9 cellular contexts compared by ENCODE assay signal in the genomic region with DNA sequence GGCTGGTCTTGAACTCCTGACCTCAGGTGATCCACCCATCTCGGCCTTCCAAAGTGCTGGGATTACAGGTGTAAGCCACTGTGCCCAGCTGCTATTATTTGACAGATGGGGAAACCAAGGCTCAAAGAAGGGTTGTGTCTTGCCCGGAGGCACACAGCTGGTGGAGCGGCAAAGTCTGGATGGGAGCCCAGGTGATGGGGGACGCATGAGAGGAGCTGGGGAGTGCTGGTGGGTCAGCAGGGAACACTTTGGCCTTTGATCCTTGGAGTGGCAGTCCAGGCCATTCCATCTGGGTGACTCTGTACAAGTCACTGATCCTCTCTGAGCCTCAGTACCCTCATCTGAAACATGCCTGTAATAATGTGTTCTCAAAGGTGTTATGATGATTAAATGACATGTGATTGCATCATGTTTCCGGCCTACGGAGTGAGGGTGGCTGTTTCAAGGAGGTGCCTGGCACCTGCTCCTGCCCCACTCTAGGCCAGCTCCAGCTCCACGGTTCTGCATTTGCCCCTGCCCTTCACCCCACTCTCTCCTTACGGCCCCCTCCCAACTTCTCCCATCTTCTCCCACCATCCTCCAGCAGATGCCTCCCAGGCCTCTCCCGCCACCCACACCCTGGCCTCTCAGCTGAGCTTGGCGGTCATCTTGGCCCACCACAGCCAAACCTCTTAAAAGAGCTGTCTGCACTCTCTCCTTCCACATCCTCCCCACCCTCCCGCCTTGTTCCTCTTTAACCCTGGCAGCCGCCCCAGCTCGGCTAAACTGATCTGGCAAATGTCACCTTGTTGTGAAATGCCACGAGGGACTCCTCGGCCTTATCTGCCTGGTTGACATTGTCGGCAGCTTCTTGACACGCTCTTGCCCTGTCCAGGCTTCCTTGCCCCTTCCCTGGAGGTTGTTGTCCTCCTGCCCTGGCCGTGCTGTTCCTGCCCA. TPM values are rescaled to one million over a fixed set of nuclear protein-coding genes. Genes with fewer than 3 reads are reported as not detected.
DNase-seq lines count a peak whose midpoint lies in the region; ATAC-seq, FAIRE-seq and TF ChIP-seq lines count a peak whose summit lies in the region.
"Had no signal": no experiment of that assay in that cellular context is flagged by ENCODE, and none has a peak within 500 bp of the region (broad histone marks: within the 10 kb centered on the region; RNA-seq: fewer than 3 reads in every experiment).

No MANE protein-coding gene starts in this region.

- no peaks in the 10 kb centered on the region for H3K27me3 ChIP-seq in endothelial cell of umbilical vein (ENCODE audit: control insufficient read depth in 2 of 2, insufficient read depth in 2 of 2, low read length in 2 of 2)

- FAIRE-seq in endothelial cell of umbilical vein (lab: Jason Lieb, UNC), result peak; percentile 70
- FAIRE-seq: A204.1 had no signal

- H3K27me3 Mint-ChIP-seq in nephron (ENCODE audit: low read depth), result peaks cover 3% of the 10 kb centered on the region

- intact Hi-C loops in endothelial cell of umbilical vein (cut with micrococcal nuclease), result loop anchor here (10.0 kb wide), 1 partner anchor 1034 kb away; the partner anchor contains the start of gene FAF2

- no peaks in the 10 kb centered on the region for H3K9me1 ChIP-seq in endothelial cell of umbilical vein (replicated peaks; ENCODE audit: control insufficient read depth, extremely low read depth, insufficient read depth, low read length)

- H3K27ac ChIP-seq in endothelial cell of umbilical vein (ENCODE audit: insufficient read depth, low read depth, low read length), result no peak overlapping the region

- H3K79me2 ChIP-seq in endothelial cell of umbilical vein (ENCODE audit: control insufficient read depth, insufficient read depth, low read length), result no peaks in the 10 kb centered on the region

- no peak overlapping the region for H3K4me2 ChIP-seq in endothelial cell of umbilical vein (ENCODE audit: insufficient read depth, low read length)

- ATAC-seq in GM18907 (IDR thresholded peaks at IDR 0.05; ENCODE audit: unreplicated experiment) (no peak), HG03439 (IDR thresholded peaks at IDR 0.05; ENCODE audit: unreplicated experiment) (no peak), GM21737 (IDR thresholded peaks at IDR 0.05; ENCODE audit: unreplicated experiment) (no peak)

- peak overlapping the region in 2 of 3 experiments; percentile 16 to 65 for H3K4me3 Mint-ChIP-seq in nephron

- H3K9ac ChIP-seq in endothelial cell of umbilical vein (replicated peaks; ENCODE audit: extremely low read depth, insufficient read depth, low read length), result no peak overlapping the region

- peak overlapping the region; percentile 78 to 98 (median 90) for H3K27ac Mint-ChIP-seq in nephron

- peaks cover 52% of the 10 kb centered on the region for H3K4me1 Mint-ChIP-seq in nephron

- H3K9me3 Mint-ChIP-seq in nephron, result no peaks in the 10 kb centered on the region

- H2AFZ ChIP-seq in endothelial cell of umbilical vein (ENCODE audit: low read depth, low read length), result no peak overlapping the region

- no peaks in the 10 kb centered on the region for H3K9me3 ChIP-seq in endothelial cell of umbilical vein (replicated peaks; ENCODE audit: control insufficient read depth, insufficient read depth, low read length)

- H3K4me3 ChIP-seq in endothelial cell of umbilical vein (replicated peaks in 1 of 3; ENCODE audit: insufficient read depth in 1 of 3, low read depth in 1 of 3, low read length in 3 of 3), result no peak overlapping the region

- TF ChIP-seq CTCF in endothelial cell of umbilical vein (IDR thresholded peaks at IDR 0.05; ENCODE audit: extremely low read depth in 1 of 2, insufficient read depth in 1 of 2, low read depth in 1 of 2, low read length in 2 of 2) (no peak), nephron (IDR thresholded peaks at IDR 0.05; ENCODE audit: unreplicated experiment in 3 of 3) (no peak)

- BruUV-seq in endothelial cell of umbilical vein (replicated peaks; lab: Mats Ljungman, UMichigan), result no TSS peak

- DNase-seq in DMS 273 (lab: John Stamatoyannopoulos, UW; ENCODE audit: unreplicated experiment) (peak; percentile 68), DMS 273 treated with DMSO at 0.1 percent for 48 hours (lab: John Stamatoyannopoulos, UW) (no peak), SW480 (ENCODE audit: low spot score) (peak; percentile 91), endothelial cell of umbilical vein (ENCODE audit: low read depth, low spot score) (no peak)

- dilution Hi-C loops in endothelial cell of umbilical vein (cut with MboI; ENCODE audit: extremely low pct_ligation_motif_present, low sequenced_read_pairs), result no loop called here

- H3K36me3 ChIP-seq in endothelial cell of umbilical vein (ENCODE audit: control insufficient read depth in 2 of 2, extremely low read depth in 1 of 2, insufficient read depth in 2 of 2, low read length in 2 of 2), result peaks cover 0 to 13% of the 10 kb centered on the region in 2 experiments

- no peaks in the 10 kb centered on the region for H4K20me1 ChIP-seq in endothelial cell of umbilical vein (replicated peaks; ENCODE audit: control insufficient read depth, extremely low read depth, insufficient read depth, low read length)

- peaks cover 18% of the 10 kb centered on the region for H3K36me3 Mint-ChIP-seq in nephron (ENCODE audit: low read depth)

- CTCF ChIA-PET in endothelial cell of umbilical vein (lab: Charles Lee), result interaction anchor here (1.2 to 3.3 kb wide), 5 partner anchors 12 to 75 kb away, joined by 3 to 17 read pairs (median 4); no protein-coding TSS in a partner anchor

- TF ChIP-seq POLR2A in endothelial cell of umbilical vein (IDR thresholded peaks at IDR 0.05; ENCODE audit: low read depth, low read length), result peak; percentile 52

- POLR2A ChIA-PET in endothelial cell of umbilical vein (lab: Charles Lee), result interaction anchor here (0.9 to 1.3 kb wide), 3 partner anchors 9 to 16 kb away, joined by 3 to 5 read pairs (median 5); no protein-coding TSS in a partner anchor

- H3K4me1 ChIP-seq in endothelial cell of umbilical vein (ENCODE audit: control insufficient read depth, extremely low read depth, insufficient read depth, low read length), result no peaks in the 10 kb centered on the region

TF ChIP-seq in endothelial cell of umbilical vein, 7 proteins besides CTCF, POLR2A, EP300 and RAD21 (continues in another document):
- TF ChIP-seq POLR2AphosphoS5 (IDR thresholded peaks at IDR 0.05; ENCODE audit: insufficient read depth, low read depth, low read length) (no peak), GATA2 (IDR thresholded peaks at IDR 0.05; ENCODE audit: insufficient read depth, insufficient read length, low read depth, low read length) (no peak), EZH2 (IDR thresholded peaks at IDR 0.05; ENCODE audit: borderline replicate concordance, low read depth, low read length, severe bottlenecking) (no peak), FOS (IDR thresholded peaks at IDR 0.05; ENCODE audit: borderline replicate concordance, insufficient read depth, low read length) (no peak)

RNA-seq across cellular contexts. Expression of gene DBN1, which starts 5.5 kb away (rescaled TPM):
- total RNA-seq in endothelial cell of umbilical vein, result 310 and 336 TPM in 2 replicates
- polyA plus RNA-seq in endothelial cell of umbilical vein, result 198 and 267 TPM in 2 replicates
- polyA plus RNA-seq in endothelial cell of umbilical vein (2011; cell fraction: cytosol; rRNA removed), result 95.2 and 108 TPM in 2 replicates
- polyA plus RNA-seq in endothelial cell of umbilical vein (2011; cell fraction: nucleus; rRNA removed), result 848 and 1,132 TPM in 2 replicates
- polyA plus RNA-seq in endothelial cell of umbilical vein (2012), result 185 and 211 TPM in 2 replicates
- polyA minus RNA-seq in endothelial cell of umbilical vein, result 158 and 165 TPM in 2 replicates
- 9.4 TPM for polyA minus RNA-seq in endothelial cell of umbilical vein (2011; cell fraction: cytosol; rRNA and poly(A)+ RNA removed)
- polyA minus RNA-seq in endothelial cell of umbilical vein (2011; cell fraction: nucleus; rRNA and poly(A)+ RNA removed), result 135 and 363 TPM in 2 replicates

RNA-seq across cellular contexts. Expression of gene PDLIM7, which starts 18.4 kb away (rescaled TPM):
- 318 and 371 TPM in 2 replicates for total RNA-seq in endothelial cell of umbilical vein
- 314 and 418 TPM in 2 replicates for polyA plus RNA-seq in endothelial cell of umbilical vein
- polyA plus RNA-seq in endothelial cell of umbilical vein (2011; cell fraction: cytosol; rRNA removed), result 181 and 257 TPM in 2 replicates
- 815 and 843 TPM in 2 replicates for polyA plus RNA-seq in endothelial cell of umbilical vein (2011; cell fraction: nucleus; rRNA removed)
- 179 and 248 TPM in 2 replicates for polyA plus RNA-seq in endothelial cell of umbilical vein (2012)
- 120 and 143 TPM in 2 replicates for polyA minus RNA-seq in endothelial cell of umbilical vein
- polyA minus RNA-seq in endothelial cell of umbilical vein (2011; cell fraction: cytosol; rRNA and poly(A)+ RNA removed), result 25.4 TPM
- 136 and 281 TPM in 2 replicates for polyA minus RNA-seq in endothelial cell of umbilical vein (2011; cell fraction: nucleus; rRNA and poly(A)+ RNA removed)

RNA-seq across cellular contexts. Expression of gene DOK3, which starts 30.6 kb away (rescaled TPM):
- 5.3 and 8.1 TPM in 2 replicates for total RNA-seq in endothelial cell of umbilical vein
- polyA plus RNA-seq in endothelial cell of umbilical vein, result 4.8 and 5.1 TPM in 2 replicates
- 1.5 and 2.4 TPM in 2 replicates for polyA plus RNA-seq in endothelial cell of umbilical vein (2011; cell fraction: cytosol; rRNA removed)
- polyA plus RNA-seq in endothelial cell of umbilical vein (2011; cell fraction: nucleus; rRNA removed), result 14.5 and 14.8 TPM in 2 replicates
- 1.1 and 1.5 TPM in 2 replicates for polyA plus RNA-seq in endothelial cell of umbilical vein (2012)
- 3.6 and 5.2 TPM in 2 replicates for polyA minus RNA-seq in endothelial cell of umbilical vein
- not detected for polyA minus RNA-seq in endothelial cell of umbilical vein (2011; cell fraction: cytosol; rRNA and poly(A)+ RNA removed)
- polyA minus RNA-seq in endothelial cell of umbilical vein (2011; cell fraction: nucleus; rRNA and poly(A)+ RNA removed), result 6.3 TPM in 2 replicates

RNA-seq across cellular contexts. Expression of gene PRR7, which starts 32.4 kb away (rescaled TPM):
- total RNA-seq in endothelial cell of umbilical vein, result 5.7 and 6.5 TPM in 2 replicates
- 6.6 and 10.5 TPM in 2 replicates for polyA plus RNA-seq in endothelial cell of umbilical vein
- polyA plus RNA-seq in endothelial cell of umbilical vein (2011; cell fraction: cytosol; rRNA removed), result 1.9 and 4.7 TPM in 2 replicates
- polyA plus RNA-seq in endothelial cell of umbilical vein (2011; cell fraction: nucleus; rRNA removed), result 1.9 and 2.6 TPM in 2 replicates
- 2.6 and 4.7 TPM in 2 replicates for polyA plus RNA-seq in endothelial cell of umbilical vein (2012)
- 0.38 and 0.63 TPM in 2 replicates for polyA minus RNA-seq in endothelial cell of umbilical vein
- 6.8 TPM for polyA minus RNA-seq in endothelial cell of umbilical vein (2011; cell fraction: cytosol; rRNA and poly(A)+ RNA removed)
- polyA minus RNA-seq in endothelial cell of umbilical vein (2011; cell fraction: nucleus; rRNA and poly(A)+ RNA removed), result 0.53 and 1.8 TPM in 2 replicates

RNA-seq across cellular contexts. Expression of gene DDX41, which starts 37.8 kb away (rescaled TPM):
- total RNA-seq in endothelial cell of umbilical vein, result 86.4 and 103 TPM in 2 replicates
- 118 and 127 TPM in 2 replicates for polyA plus RNA-seq in endothelial cell of umbilical vein
- 130 and 134 TPM in 2 replicates for polyA plus RNA-seq in endothelial cell of umbilical vein (2011; cell fraction: cytosol; rRNA removed)
- polyA plus RNA-seq in endothelial cell of umbilical vein (2011; cell fraction: nucleus; rRNA removed), result 298 and 329 TPM in 2 replicates
- polyA plus RNA-seq in endothelial cell of umbilical vein (2012), result 68.8 and 73.0 TPM in 2 replicates
- polyA minus RNA-seq in endothelial cell of umbilical vein, result 89.2 and 94.8 TPM in 2 replicates
- 94.3 TPM for polyA minus RNA-seq in endothelial cell of umbilical vein (2011; cell fraction: cytosol; rRNA and poly(A)+ RNA removed)
- polyA minus RNA-seq in endothelial cell of umbilical vein (2011; cell fraction: nucleus; rRNA and poly(A)+ RNA removed), result 57.6 and 60.5 TPM in 2 replicates

Comparison
In these comparisons a context has a peak if more than half of its experiments do, and no peak if none do; other contexts are left out.
1. DNase-seq: peak in DMS 273 (single experiment) and SW480 (single experiment); none in DMS 273 treated with DMSO at 0.1 percent for 48 hours (single experiment) and endothelial cell of umbilical vein (single experiment).